ENCODE assay signal across 13 cellular contexts in genomic region chr13:44549461-44549860, GRCh38. TPM values are rescaled to one million over a fixed set of nuclear protein-coding genes. Genes with fewer than 3 reads are reported as not detected.
DNase-seq lines count a peak whose midpoint lies in the region; ATAC-seq and TF ChIP-seq lines count a peak whose summit lies in the region.
"Had no signal": no experiment of that assay in that cellular context is flagged by ENCODE, and none has a peak within 500 bp of the region (broad histone marks: within the 10 kb centered on the region; RNA-seq: fewer than 3 reads in every experiment).

No MANE protein-coding gene starts in this region.

- H3K4me2 ChIP-seq in MM.1S (ENCODE audit: low read depth, low read length) = no peak overlapping the region

- no peaks in the 10 kb centered on the region for H3K9me3 Mint-ChIP-seq in chondrocyte (ENCODE audit: low read depth)
- H3K9me3 Mint-ChIP-seq: CD4-positive, alpha-beta T cell had no signal

- CTCF ChIA-PET in HEK293 (lab: Yijun Ruan, JAX) = interaction anchor here (0.6 kb wide), 1 partner anchor 51 kb away, joined by 4 read pairs; no protein-coding TSS in a partner anchor

- H3K79me2 ChIP-seq in MM.1S (ENCODE audit: low read length) = no peaks in the 10 kb centered on the region

- H3K9me3 ChIP-seq in HEK293 (ENCODE audit: control insufficient read depth, insufficient read depth, low read depth, low read length) = no peaks in the 10 kb centered on the region
- H3K9me3 ChIP-seq in left lung = no peaks in the 10 kb centered on the region
- no peaks in the 10 kb centered on the region for H3K9me3 ChIP-seq in upper lobe of right lung
- H3K9me3 ChIP-seq in MM.1S (replicated peaks; ENCODE audit: insufficient read depth, low read length) = no peaks in the 10 kb centered on the region

- H4K20me1 ChIP-seq in MM.1S (ENCODE audit: insufficient read depth, low read length) = no peaks in the 10 kb centered on the region

- POLR2A ChIA-PET in HEK293 (lab: Yijun Ruan, JAX) = interaction anchor here (0.7 kb wide), 1 partner anchor 1542 kb away, joined by 8 read pairs; no protein-coding TSS in a partner anchor

- H3K27ac Mint-ChIP-seq in chondrocyte (ENCODE audit: unreplicated experiment) = peak overlapping the region; percentile 51
- H3K27ac Mint-ChIP-seq: B cell; CD4-positive, alpha-beta T cell had no signal

- H3K9ac ChIP-seq in MM.1S (ENCODE audit: low read length) = no peak overlapping the region

- no peaks in the 10 kb centered on the region for H3K9me2 ChIP-seq in MM.1S (replicated peaks; ENCODE audit: insufficient read depth, low read length)

- intact Hi-C loops in left lung (cut with DNase I) = no loop called here
- intact Hi-C loops in upper lobe of right lung (cut with DNase I) = no loop called here

- H3K36me3 Mint-ChIP-seq in chondrocyte (ENCODE audit: low read depth) = peaks cover 5% of the 10 kb centered on the region

- no peaks in the 10 kb centered on the region for H3K27me3 Mint-ChIP-seq in chondrocyte (ENCODE audit: low read depth)
- H3K27me3 Mint-ChIP-seq: B cell; CD4-positive, alpha-beta T cell had no signal

- H3K27me3 ChIP-seq in left lung = no peaks in the 10 kb centered on the region
- no peaks in the 10 kb centered on the region for H3K27me3 ChIP-seq in upper lobe of right lung
- no peaks in the 10 kb centered on the region for H3K27me3 ChIP-seq in MM.1S (replicated peaks; ENCODE audit: insufficient read depth, low read length)

- H3K36me3 ChIP-seq in HEK293 (ENCODE audit: control insufficient read depth in 2 of 2, insufficient read depth in 1 of 2, low read length in 2 of 2) (no peaks in the 10 kb centered on the region), left lung (no peaks in the 10 kb centered on the region), upper lobe of right lung (no peaks in the 10 kb centered on the region), MM.1S (replicated peaks; ENCODE audit: insufficient read depth, low read length) (no peaks in the 10 kb centered on the region)

- ATAC-seq in left lung (peak; percentile 76), upper lobe of right lung (peak; percentile 59), HG03159 (IDR thresholded peaks at IDR 0.05; ENCODE audit: unreplicated experiment) (no peak)
- ATAC-seq: HepG2 had no signal

- H3K4me3 Mint-ChIP-seq in chondrocyte (ENCODE audit: unreplicated experiment) = no peak overlapping the region
- H3K4me3 Mint-ChIP-seq: B cell; CD4-positive, alpha-beta T cell had no signal

- no peak overlapping the region for H2AFZ ChIP-seq in MM.1S (ENCODE audit: low read length)

- H3K27ac ChIP-seq in HEK293 (ENCODE audit: extremely low read depth, low read depth, low read length) (no peak overlapping the region), left lung (no peak overlapping the region), upper lobe of right lung (no peak overlapping the region), MM.1S (ENCODE audit: low read length) (no peak overlapping the region)

- no peaks in the 10 kb centered on the region for H3K4me1 ChIP-seq in HEK293 (ENCODE audit: control insufficient read depth, insufficient read depth, low read length)
- H3K4me1 ChIP-seq in left lung = no peaks in the 10 kb centered on the region
- H3K4me1 ChIP-seq in upper lobe of right lung = no peaks in the 10 kb centered on the region
- no peaks in the 10 kb centered on the region for H3K4me1 ChIP-seq in MM.1S (ENCODE audit: low read length)

- TF ChIP-seq CTCF in HEK293 (tag by site-specific recombination; IDR thresholded peaks at IDR 0.05) (no peak), chondrocyte (IDR thresholded peaks at IDR 0.05) (no peak), left lung (IDR thresholded peaks at IDR 0.05) (no peak), upper lobe of right lung (IDR thresholded peaks at IDR 0.05) (no peak), MM.1S (IDR thresholded peaks at IDR 0.05; ENCODE audit: low read length) (no peak)

- no peak overlapping the region for H3K4me3 ChIP-seq in HEK293 (ENCODE audit: low read depth, low read length)
- no peak overlapping the region for H3K4me3 ChIP-seq in left lung
- H3K4me3 ChIP-seq in upper lobe of right lung = no peak overlapping the region
- no peak overlapping the region for H3K4me3 ChIP-seq in MM.1S (ENCODE audit: low read length)

- DNase-seq in chondrocyte (ENCODE audit: low spot score) (no peak), left lung (no peak), upper lobe of right lung (no peak), COLO668 (lab: John Stamatoyannopoulos, UW; ENCODE audit: unreplicated experiment) (no peak), MM.1S (no peak)
- DNase-seq: C1 segment of cervical spinal cord; CD4-positive, alpha-beta T cell; DMS79; GF-D8 had no signal

- H3K4me1 Mint-ChIP-seq in chondrocyte (ENCODE audit: low read depth) = peaks cover 19% of the 10 kb centered on the region
- H3K4me1 Mint-ChIP-seq: B cell had no signal

- no peaks in the 10 kb centered on the region for H3F3A ChIP-seq in MM.1S (ENCODE audit: insufficient read depth, low read length)

TF ChIP-seq in HEK293, 187 proteins besides CTCF, POLR2A, EP300 and RAD21:
- TF ChIP-seq ZNF274 (IDR thresholded peaks at IDR 0.05; ENCODE audit: low read length) (no peak), ZNF274 (tag by site-specific recombination; IDR thresholded peaks at IDR 0.05; ENCODE audit: borderline replicate concordance) (no peak), SCRT1 (tag by site-specific recombination; IDR thresholded peaks at IDR 0.05; ENCODE audit: borderline replicate concordance) (peak; percentile 60; the same call in 1 of the 2 replicates)
- TF ChIP-seq, protein P1, sequence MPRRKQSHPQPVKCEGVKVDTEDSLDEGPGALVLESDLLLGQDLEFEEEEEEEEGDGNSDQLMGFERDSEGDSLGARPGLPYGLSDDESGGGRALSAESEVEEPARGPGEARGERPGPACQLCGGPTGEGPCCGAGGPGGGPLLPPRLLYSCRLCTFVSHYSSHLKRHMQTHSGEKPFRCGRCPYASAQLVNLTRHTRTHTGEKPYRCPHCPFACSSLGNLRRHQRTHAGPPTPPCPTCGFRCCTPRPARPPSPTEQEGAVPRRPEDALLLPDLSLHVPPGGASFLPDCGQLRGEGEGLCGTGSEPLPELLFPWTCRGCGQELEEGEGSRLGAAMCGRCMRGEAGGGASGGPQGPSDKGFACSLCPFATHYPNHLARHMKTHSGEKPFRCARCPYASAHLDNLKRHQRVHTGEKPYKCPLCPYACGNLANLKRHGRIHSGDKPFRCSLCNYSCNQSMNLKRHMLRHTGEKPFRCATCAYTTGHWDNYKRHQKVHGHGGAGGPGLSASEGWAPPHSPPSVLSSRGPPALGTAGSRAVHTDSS (tag by site-specific recombination; IDR thresholded peaks at IDR 0.05) = no peak
TF ChIP-seq in HEK293: peak in this region for 1.

RNA-seq across cellular contexts. Expression of gene TSC22D1, which starts 26.7 kb away (rescaled TPM):
- total RNA-seq in chondrocyte (102 to 130 TPM (median 125 TPM) in 3 replicates), left lung (100 to 1,000 TPM in 1 of 2 donors, 10 to 100 TPM in 1; 95.4 to 103 TPM), upper lobe of right lung (149 TPM)
